Comparison of ENCODE assay signal across 8 cellular contexts in genomic region chr11:38304926-38305325, GRCh38.
"Had no signal": no experiment of that assay in that cellular context is flagged by ENCODE, and none has a peak within 500 bp of the region (broad histone marks: within the 10 kb centered on the region; RNA-seq: fewer than 3 reads in every experiment).

No MANE protein-coding gene starts in this region.

- H3K4me3 Mint-ChIP-seq: HFFc6 had no signal

- H3K4me3 ChIP-seq: GM23248, HAP-1, K562 had no signal

- H3K27ac ChIP-seq: GM23248 had no signal

- H3K36me3 ChIP-seq: HAP-1 had no signal

- FAIRE-seq: HTR-8/SVneo, K562 had no signal

- H3K4me1 ChIP-seq: HAP-1 had no signal

- H3K9me3 ChIP-seq: HAP-1 had no signal

- DNase-seq: GM23248, GOT3, H7, HFFc6, IMR-90 had no signal

- H3K27ac Mint-ChIP-seq: HFFc6 had no signal

- H3K9ac ChIP-seq: GM23248 had no signal
